Comparison of ENCODE assay signal across 11 cellular contexts in the genomic region with DNA sequence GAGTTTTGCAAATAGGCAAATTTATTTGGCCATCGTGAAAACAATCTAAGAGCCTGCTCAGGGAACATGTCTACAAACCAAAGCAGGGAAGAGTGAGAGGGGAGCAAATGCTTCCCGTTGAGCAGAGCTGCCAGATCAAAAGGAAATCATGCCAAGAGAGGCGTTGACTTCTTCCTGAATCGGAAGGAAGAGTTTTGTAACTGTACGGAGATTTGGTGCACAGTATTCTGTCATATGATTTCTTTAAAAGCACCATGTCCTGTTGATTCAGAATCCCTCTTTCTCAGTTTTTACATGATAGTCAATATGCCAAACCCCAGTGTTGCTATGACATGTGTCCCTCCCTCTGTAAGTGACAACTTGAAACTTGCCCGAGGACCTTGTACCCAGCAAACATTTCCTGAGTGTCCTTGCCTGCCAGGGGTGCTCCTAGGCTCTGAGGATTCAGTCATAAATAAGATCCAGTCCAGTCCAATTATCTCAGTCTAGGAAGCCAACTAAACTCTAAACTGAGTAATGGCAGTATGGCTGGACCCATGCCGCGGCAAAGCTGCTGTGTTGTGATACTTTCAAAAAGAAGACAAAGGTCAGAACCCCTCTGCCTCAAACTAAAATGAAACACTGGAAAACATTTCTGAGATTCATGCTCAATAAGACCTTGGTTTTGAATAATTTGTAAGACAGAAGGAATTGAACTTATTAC.
DNase-seq lines count a peak whose midpoint lies in the region; ATAC-seq and TF ChIP-seq lines count a peak whose summit lies in the region.
"Had no signal": no experiment of that assay in that cellular context is flagged by ENCODE, and none has a peak within 500 bp of the region (broad histone marks: within the 10 kb centered on the region; RNA-seq: fewer than 3 reads in every experiment).

No MANE protein-coding gene starts in this region.

- ATAC-seq in heart left ventricle, result peak; percentile 40 to 63 (median 58)
- no peak for ATAC-seq in HG03442 (IDR thresholded peaks at IDR 0.05; ENCODE audit: unreplicated experiment)
- ATAC-seq: activated CD4-positive, CD25-positive, alpha-beta regulatory T cell treated with anti-CD3 and anti-CD28 coated beads, Interleukin-2, amount 50 U/mL, for 24 hours had no signal

- TF ChIP-seq EP300 in tibial nerve (IDR thresholded peaks at IDR 0.05), result peak in 1 of 2 donors; percentile 66

- no peaks in the 10 kb centered on the region for H3K9me3 ChIP-seq in ascending aorta
- no peaks in the 10 kb centered on the region for H3K9me3 ChIP-seq in heart left ventricle
- no peaks in the 10 kb centered on the region for H3K9me3 ChIP-seq in muscle layer of duodenum (ENCODE audit: control insufficient read depth in 1 of 2, low read length in 2 of 2)
- H3K9me3 ChIP-seq in tibial nerve, result no peaks in the 10 kb centered on the region

- peak overlapping the region; percentile 19 to 65 for H3K27ac ChIP-seq in ascending aorta
- peak overlapping the region; percentile 15 to 81 (median 75) for H3K27ac ChIP-seq in heart left ventricle
- peak overlapping the region; percentile 4 for H3K27ac ChIP-seq in muscle layer of duodenum (ENCODE audit: low read length)
- peak overlapping the region in 3 of 4 donors; percentile 24 to 72 (median 36) for H3K27ac ChIP-seq in tibial nerve
- peak overlapping the region in 22 of 59 donors; percentile 1 to 69 (median 41) for H3K27ac ChIP-seq in dorsolateral prefrontal cortex

- DNase-seq in ascending aorta (ENCODE audit: low spot score in 2 of 2) (no peak), heart left ventricle (peak in 4 of 5 donors; percentile 46 to 71 (median 64)), tibial nerve (ENCODE audit: low spot score in 2 of 2) (peak in 1 of 2 donors; percentile 41), SKM-1 (lab: John Stamatoyannopoulos, UW; ENCODE audit: unreplicated experiment) (no peak), dorsolateral prefrontal cortex (no peak)
- DNase-seq: activated naive CD8-positive, alpha-beta T cell treated with anti-CD3 and anti-CD28 coated beads, Interleukin-2, amount 10 ng/mL, durations not matched to agents 7 days and 5 days; NCI-H2171 treated with DMSO at 0.1 percent for 48 hours; occipital lobe had no signal

- no peak overlapping the region for H3K4me3 ChIP-seq in ascending aorta
- no peak overlapping the region for H3K4me3 ChIP-seq in heart left ventricle
- H3K4me3 ChIP-seq in muscle layer of duodenum (ENCODE audit: low read depth in 1 of 2, low read length in 2 of 2), result no peak overlapping the region
- H3K4me3 ChIP-seq in tibial nerve, result no peak overlapping the region
- H3K4me3 ChIP-seq in dorsolateral prefrontal cortex, result no peak overlapping the region

- TF ChIP-seq POLR2A in heart left ventricle (IDR thresholded peaks at IDR 0.05) (no peak), tibial nerve (IDR thresholded peaks at IDR 0.05) (no peak)

- WGBS in heart left ventricle, 4 donors, result 18 to 27% (median 19%) methylated on average over 8 of the region's 8 CpGs
- WGBS in tibial nerve, 2 donors, result 46 to 47% methylated on average over 8 of the region's 8 CpGs

- intact Hi-C loops in ascending aorta (cut with DNase I), result no loop called here
- intact Hi-C loops in heart left ventricle (cut with DNase I), result loop anchor here in 4 of 10 donors (5.0 to 10.0 kb wide), 4 partner anchors 37 to 170 kb away; no protein-coding TSS in a partner anchor
- intact Hi-C loops in dorsolateral prefrontal cortex (cut with DNase I), result no loop called here

- TF ChIP-seq CTCF in ascending aorta (IDR thresholded peaks at IDR 0.05), result no peak
- TF ChIP-seq CTCF in heart left ventricle (IDR thresholded peaks at IDR 0.05), result no peak
- no peak for TF ChIP-seq CTCF in tibial nerve (IDR thresholded peaks at IDR 0.05)
- no peak for TF ChIP-seq CTCF in dorsolateral prefrontal cortex (IDR thresholded peaks at IDR 0.05 in 54 of 56, conservative IDR thresholded peaks at IDR 0.05 in 2 of 56; ENCODE audit: low read depth in 1 of 56, partially characterized antibody in 56 of 56)

- H3K36me3 ChIP-seq in ascending aorta (peaks cover 3 to 37% of the 10 kb centered on the region in 2 donors), heart left ventricle (peaks cover 0 to 30% (median 0%) of the 10 kb centered on the region in 9 donors), muscle layer of duodenum (ENCODE audit: control insufficient read depth in 1 of 2, insufficient read depth in 2 of 2, low read length in 2 of 2) (no peaks in the 10 kb centered on the region), tibial nerve (no peaks in the 10 kb centered on the region)

- peaks cover 0 to 16% of the 10 kb centered on the region in 2 donors for H3K4me1 ChIP-seq in ascending aorta
- H3K4me1 ChIP-seq in heart left ventricle, result peaks cover 22 to 82% (median 64%) of the 10 kb centered on the region in 12 donors
- H3K4me1 ChIP-seq in muscle layer of duodenum (ENCODE audit: control insufficient read depth in 1 of 2, insufficient read depth in 2 of 2, low read length in 2 of 2), result peaks cover 17 to 25% of the 10 kb centered on the region in 2 donors
- H3K4me1 ChIP-seq in tibial nerve, result peaks cover 0 to 23% (median 7%) of the 10 kb centered on the region in 4 donors

- H3K27me3 ChIP-seq in ascending aorta (no peaks in the 10 kb centered on the region), heart left ventricle (no peaks in the 10 kb centered on the region), muscle layer of duodenum (ENCODE audit: low read depth, low read length) (no peaks in the 10 kb centered on the region), tibial nerve (no peaks in the 10 kb centered on the region), dorsolateral prefrontal cortex (no peaks in the 10 kb centered on the region)

Comparison
In these comparisons a context has a peak if more than half of its experiments do, and no peak if none do; other contexts are left out.
1. DNase-seq: peak in heart left ventricle (4 of 5); none in ascending aorta (0 of 2), SKM-1 (single experiment) and dorsolateral prefrontal cortex (0 of 10).